In genomic region chr13:28402057-28402381, GRCh38 we compare ENCODE assay signal across 1 cellular context.
TF ChIP-seq lines count a peak whose summit lies in the region.

No MANE protein-coding gene starts in this region.

TF ChIP-seq in GM12878, 131 proteins besides CTCF, POLR2A, EP300 and RAD21:
- no peak for TF ChIP-seq HDAC6 (IDR thresholded peaks at IDR 0.05; ENCODE audit: unreplicated experiment)
- no peak for TF ChIP-seq SRF (IDR thresholded peaks at IDR 0.05; ENCODE audit: low read depth in 2 of 2, low read length in 2 of 2)
- TF ChIP-seq USF2 (IDR thresholded peaks at IDR 0.05; ENCODE audit: borderline replicate concordance, low read depth, low read length): no peak
- TF ChIP-seq LARP7 (IDR thresholded peaks at IDR 0.05): no peak
- TF ChIP-seq GATAD2B (conservative IDR thresholded peaks at IDR 0.05; ENCODE audit: low read depth): no peak
- no peak for TF ChIP-seq CBFB (IDR thresholded peaks at IDR 0.05; ENCODE audit: low read depth)
- TF ChIP-seq MYB (IDR thresholded peaks at IDR 0.05; ENCODE audit: borderline replicate concordance, low read depth, low read length): no peak
- peak; percentile 83 for TF ChIP-seq MLLT1 (IDR thresholded peaks at IDR 0.05)
- TF ChIP-seq, protein P1, sequence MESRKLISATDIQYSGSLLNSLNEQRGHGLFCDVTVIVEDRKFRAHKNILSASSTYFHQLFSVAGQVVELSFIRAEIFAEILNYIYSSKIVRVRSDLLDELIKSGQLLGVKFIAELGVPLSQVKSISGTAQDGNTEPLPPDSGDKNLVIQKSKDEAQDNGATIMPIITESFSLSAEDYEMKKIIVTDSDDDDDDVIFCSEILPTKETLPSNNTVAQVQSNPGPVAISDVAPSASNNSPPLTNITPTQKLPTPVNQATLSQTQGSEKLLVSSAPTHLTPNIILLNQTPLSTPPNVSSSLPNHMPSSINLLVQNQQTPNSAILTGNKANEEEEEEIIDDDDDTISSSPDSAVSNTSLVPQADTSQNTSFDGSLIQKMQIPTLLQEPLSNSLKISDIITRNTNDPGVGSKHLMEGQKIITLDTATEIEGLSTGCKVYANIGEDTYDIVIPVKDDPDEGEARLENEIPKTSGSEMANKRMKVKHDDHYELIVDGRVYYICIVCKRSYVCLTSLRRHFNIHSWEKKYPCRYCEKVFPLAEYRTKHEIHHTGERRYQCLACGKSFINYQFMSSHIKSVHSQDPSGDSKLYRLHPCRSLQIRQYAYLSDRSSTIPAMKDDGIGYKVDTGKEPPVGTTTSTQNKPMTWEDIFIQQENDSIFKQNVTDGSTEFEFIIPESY (IDR thresholded peaks at IDR 0.05): no peak
TF ChIP-seq in GM12878: peak in this region for 1.
